17 cellular contexts compared by ENCODE assay signal in the genomic region with DNA sequence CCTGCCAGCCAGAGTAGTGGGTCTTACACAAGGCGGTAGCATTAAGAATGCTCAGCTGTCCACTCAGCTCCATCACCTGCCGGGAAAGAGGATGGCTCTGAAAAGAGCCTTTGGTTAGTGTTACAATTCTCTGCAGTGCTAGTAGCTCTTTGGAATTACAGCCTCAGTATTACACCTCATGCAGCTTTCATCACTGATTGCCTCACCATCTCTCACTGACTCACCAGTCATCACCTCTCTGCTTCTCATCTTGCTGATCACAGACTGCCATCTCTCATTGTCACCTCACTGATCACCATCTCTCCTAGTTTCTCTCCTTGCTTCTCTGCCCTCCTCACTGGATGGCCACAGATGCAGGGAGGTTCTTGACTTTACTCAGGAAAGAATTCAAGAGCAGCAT.
DNase-seq lines count a peak whose midpoint lies in the region; ATAC-seq and TF ChIP-seq lines count a peak whose summit lies in the region.
"Had no signal": no experiment of that assay in that cellular context is flagged by ENCODE, and none has a peak within 500 bp of the region (broad histone marks: within the 10 kb centered on the region; RNA-seq: fewer than 3 reads in every experiment).

No MANE protein-coding gene starts in this region.

- peak; percentile 12 for DNase-seq in NK-92 treated with Interleukin-12 subunit alpha and Interleukin-12 subunit beta, amount 100 ng/mL, for 24 hours (lab: John Stamatoyannopoulos, UW)
- DNase-seq in NK-92 (lab: John Stamatoyannopoulos, UW; ENCODE audit: unreplicated experiment) = no peak
- peak; percentile 39 for DNase-seq in choroid plexus epithelial cell (ENCODE audit: low read depth)
- DNase-seq in iris pigment epithelial cell (ENCODE audit: low read depth) = peak; percentile 45
- DNase-seq in skeletal muscle cell (ENCODE audit: low read depth) = peak; percentile 8
- DNase-seq in iPS-NIHi11 (ENCODE audit: low spot score) = no peak
- DNase-seq in NCI-H524 (lab: John Stamatoyannopoulos, UW) = no peak
- DNase-seq: DMS79, H7, KBM-7, NCI-H1105 treated with DMSO at 0.1 percent for 48 hours, NCI-H1694, NCI-H2081 treated with DMSO at 0.1 percent for 48 hours, NCI-H748 treated with DMSO at 0.1 percent for 48 hours, PC-3 had no signal

- TF ChIP-seq CTCF in choroid plexus epithelial cell (conservative IDR thresholded peaks at IDR 0.05; ENCODE audit: low read depth, low read length) = no peak

- H3K4me3 ChIP-seq in choroid plexus epithelial cell (ENCODE audit: low read depth, low read length) (no peak overlapping the region), skeletal muscle cell (ENCODE audit: low read depth, low read length) (no peak overlapping the region)

- no peak for ATAC-seq in GM21390 (IDR thresholded peaks at IDR 0.05; ENCODE audit: unreplicated experiment)
- ATAC-seq: HepG2, PC-3 had no signal

Comparison
In these comparisons a context has a peak if more than half of its experiments do, and no peak if none do; other contexts are left out.
1. DNase-seq: peak in NK-92 treated with Interleukin-12 subunit alpha and Interleukin-12 subunit beta, amount 100 ng/mL, for 24 hours (single experiment), choroid plexus epithelial cell (single experiment), iris pigment epithelial cell (single experiment) and skeletal muscle cell (single experiment); none in NK-92 (single experiment), iPS-NIHi11 (single experiment) and NCI-H524 (0 of 2).